Comparison of ENCODE assay signal across 40 cellular contexts in the genomic region with DNA sequence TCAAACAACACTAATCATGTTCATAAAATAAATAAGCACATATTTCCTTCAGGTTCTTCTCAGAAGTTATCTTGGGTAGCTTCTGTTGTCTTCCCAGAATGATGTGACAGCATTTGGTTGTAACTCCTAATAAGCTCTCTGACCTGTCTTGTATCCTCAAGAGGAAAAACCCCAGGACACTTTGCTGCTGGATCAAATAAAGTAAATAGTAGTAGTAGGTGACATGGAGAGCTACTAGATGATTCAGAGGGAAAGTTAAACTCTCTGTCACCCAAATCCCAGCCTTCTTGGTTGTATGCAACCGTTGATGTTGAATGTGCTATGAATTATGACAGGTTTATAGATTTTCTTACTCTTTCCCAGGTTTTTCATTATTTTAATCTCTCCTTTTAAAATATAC.
"Had no signal": no experiment of that assay in that cellular context is flagged by ENCODE, and none has a peak within 500 bp of the region (broad histone marks: within the 10 kb centered on the region; RNA-seq: fewer than 3 reads in every experiment).

No MANE protein-coding gene starts in this region.

- H3K27me3 ChIP-seq: adrenal gland, ascending aorta, body of pancreas, brain microvascular endothelial cell, breast epithelium, cardiac muscle cell had no signal

- DNase-seq: activated effector memory CD4-positive, alpha-beta T cell treated with anti-CD3 and anti-CD28 coated beads, Interleukin-2, amount 50 U/mL, for 16 hours; activated effector memory CD4-positive, alpha-beta T cell treated with Interleukin-2 at 50 U/mL for 16 hours; activated gamma-delta T cell; activated gamma-delta T cell treated with Interleukin-2 at 50 U/mL for 16 hours; activated naive CD4-positive, alpha-beta T cell; activated naive CD4-positive, alpha-beta T cell treated with anti-CD3 and anti-CD28 coated beads for 36 hours; activated naive CD4-positive, alpha-beta T cell treated with anti-CD3 and anti-CD28 coated beads, Interleukin-2, amount 10 ng/mL, durations not matched to agents 7 days and 5 days; activated naive CD4-positive, alpha-beta T cell treated with anti-CD3 and anti-CD28 coated beads, Interleukin-2, amount 50 U/mL, for 16 hours; activated naive CD4-positive, alpha-beta T cell treated with Interleukin-2 at 50 U/mL for 16 hours; activated naive CD8-positive, alpha-beta T cell treated with anti-CD3 and anti-CD28 coated beads for 36 hours; activated naive CD8-positive, alpha-beta T cell treated with anti-CD3 and anti-CD28 coated beads, Interleukin-2, amount 10 ng/mL, durations not matched to agents 7 days and 5 days; activated naive CD8-positive, alpha-beta T cell treated with anti-CD3 and anti-CD28 coated beads, Interleukin-2, amount 50 U/mL, for 24 hours; activated T-cell treated with anti-CD3 and anti-CD28 coated beads, Interleukin-2, amount 50 U/mL, for 1 hour; activated T-cell treated with anti-CD3 and anti-CD28 coated beads, Interleukin-2, amount 50 U/mL, for 24 hours; activated T-cell treated with anti-CD3 and anti-CD28 coated beads, Interleukin-2, amount 50 U/mL, for 4 hours; activated T-cell treated with anti-CD3 and anti-CD28 coated beads, Interleukin-2, amount 50 U/mL, for 48 hours; activated T-cell treated with anti-CD3 and anti-CD28 coated beads, Interleukin-2, amount 50 U/mL, for 72 hours; adrenal gland; amniotic stem cell; amygdala; anterior cingulate cortex; aorta; body of pancreas; brain microvascular endothelial cell; caudate nucleus; central memory CD4-positive, alpha-beta T cell; cerebellar nuclear complex had no signal

- H3K4me3 ChIP-seq: adrenal gland, ascending aorta, body of pancreas, breast epithelium, cardiac muscle cell had no signal

- FAIRE-seq: astrocyte, bronchial epithelial cell had no signal

- H3K36me3 Mint-ChIP-seq: activated naive CD4-positive, alpha-beta T cell treated with anti-CD3 and anti-CD28 coated beads, Interleukin-2, amount 10 ng/mL, durations not matched to agents 7 days and 5 days; activated naive CD4-positive, alpha-beta T cell treated with anti-CD3 and anti-CD28 coated beads, Interleukin-2, amount 50 U/mL, for 24 hours; activated naive CD4-positive, alpha-beta T cell treated with anti-CD3 and anti-CD28 coated beads, Interleukin-2, amount 50 U/mL, for 72 hours; activated naive CD8-positive, alpha-beta T cell; activated naive CD8-positive, alpha-beta T cell treated with anti-CD3 and anti-CD28 coated beads for 36 hours; activated naive CD8-positive, alpha-beta T cell treated with anti-CD3 and anti-CD28 coated beads, Interleukin-2, amount 10 ng/mL, durations not matched to agents 7 days and 5 days had no signal

- H3K9me3 Mint-ChIP-seq: activated naive CD4-positive, alpha-beta T cell treated with anti-CD3 and anti-CD28 coated beads, Interleukin-2, amount 10 ng/mL, durations not matched to agents 7 days and 5 days; activated naive CD8-positive, alpha-beta T cell treated with anti-CD3 and anti-CD28 coated beads for 36 hours; activated naive CD8-positive, alpha-beta T cell treated with anti-CD3 and anti-CD28 coated beads, Interleukin-2, amount 10 ng/mL, durations not matched to agents 7 days and 5 days; activated naive CD8-positive, alpha-beta T cell treated with anti-CD3 and anti-CD28 coated beads, Interleukin-2, amount 50 U/mL, for 24 hours; activated T-cell treated with anti-CD3 and anti-CD28 coated beads, Interleukin-2, amount 50 U/mL, for 24 hours; activated T-cell treated with anti-CD3 and anti-CD28 coated beads, Interleukin-2, amount 50 U/mL, for 4 hours; activated T-cell treated with anti-CD3 and anti-CD28 coated beads, Interleukin-2, amount 50 U/mL, for 72 hours; activated T-helper 1 cell treated with anti-CD3 and anti-CD28 coated beads, Interleukin-12 subunit alpha, Interleukin-12 subunit beta, Interleukin-2, Interleukin-4 antibody, amounts not matched to agents 30 ng/mL and 10 ng/mL and 1 ng/mL, durations not matched to agents 14 hours and 24 hours and 36 hours; activated T-helper 2 cell treated with anti-CD3 and anti-CD28 coated beads, Interferon-gamma antibody, Interleukin-2, Interleukin-4, amounts not matched to agents 10 μg/mL and 5 μg/mL and 100 μg/mL, durations not matched to agents 14 hours and 24 hours and 36 hours had no signal

- H3K27ac ChIP-seq: adrenal gland, ascending aorta, body of pancreas, brain microvascular endothelial cell, breast epithelium, cardiac muscle cell had no signal

- ATAC-seq: activated naive CD4-positive, alpha-beta T cell treated with anti-CD3 and anti-CD28 coated beads, Interleukin-2, amount 50 U/mL, for 72 hours; activated naive CD8-positive, alpha-beta T cell treated with anti-CD3 and anti-CD28 coated beads, Interleukin-2, amount 50 U/mL, for 24 hours; activated T-cell treated with anti-CD3 and anti-CD28 coated beads, Interleukin-2, amount 50 U/mL, for 4 hours; activated T-cell treated with anti-CD3 and anti-CD28 coated beads, Interleukin-2, amount 50 U/mL, for 72 hours; activated T-helper 17 cell treated with anti-CD3 and anti-CD28 coated beads, Interleukin-2, amount 50 U/mL, for 72 hours; body of pancreas had no signal

- H3K36me3 ChIP-seq: adrenal gland, ascending aorta, brain microvascular endothelial cell, breast epithelium, cardiac muscle cell had no signal

- H3K4me1 Mint-ChIP-seq: activated naive CD4-positive, alpha-beta T cell treated with anti-CD3 and anti-CD28 coated beads, Interleukin-2, amount 10 ng/mL, durations not matched to agents 7 days and 5 days; activated naive CD4-positive, alpha-beta T cell treated with anti-CD3 and anti-CD28 coated beads, Interleukin-2, amount 50 U/mL, for 24 hours; activated naive CD8-positive, alpha-beta T cell treated with anti-CD3 and anti-CD28 coated beads for 36 hours; activated naive CD8-positive, alpha-beta T cell treated with anti-CD3 and anti-CD28 coated beads, Interleukin-2, amount 10 ng/mL, durations not matched to agents 7 days and 5 days; activated naive CD8-positive, alpha-beta T cell treated with anti-CD3 and anti-CD28 coated beads, Interleukin-2, amount 50 U/mL, for 24 hours; activated T-helper 17 cell treated with anti-CD3 and anti-CD28 coated beads, Interleukin-2, amount 50 U/mL, for 72 hours; central memory CD8-positive, alpha-beta T cell had no signal

- H3K27me3 Mint-ChIP-seq: activated naive CD4-positive, alpha-beta T cell treated with anti-CD3 and anti-CD28 coated beads, Interleukin-2, amount 10 ng/mL, durations not matched to agents 7 days and 5 days; activated naive CD8-positive, alpha-beta T cell; activated naive CD8-positive, alpha-beta T cell treated with anti-CD3 and anti-CD28 coated beads for 36 hours; activated naive CD8-positive, alpha-beta T cell treated with anti-CD3 and anti-CD28 coated beads, Interleukin-2, amount 10 ng/mL, durations not matched to agents 7 days and 5 days; activated naive CD8-positive, alpha-beta T cell treated with anti-CD3 and anti-CD28 coated beads, Interleukin-2, amount 50 U/mL, for 24 hours; activated T-cell treated with anti-CD3 and anti-CD28 coated beads, Interleukin-2, amount 50 U/mL, for 24 hours; brain; central memory CD8-positive, alpha-beta T cell had no signal

- H3K27ac Mint-ChIP-seq: activated naive CD4-positive, alpha-beta T cell treated with anti-CD3 and anti-CD28 coated beads for 36 hours; activated naive CD4-positive, alpha-beta T cell treated with anti-CD3 and anti-CD28 coated beads, Interleukin-2, amount 10 ng/mL, durations not matched to agents 7 days and 5 days; activated naive CD4-positive, alpha-beta T cell treated with anti-CD3 and anti-CD28 coated beads, Interleukin-2, amount 50 U/mL, for 24 hours; activated naive CD4-positive, alpha-beta T cell treated with anti-CD3 and anti-CD28 coated beads, Interleukin-2, amount 50 U/mL, for 72 hours; activated naive CD8-positive, alpha-beta T cell; activated naive CD8-positive, alpha-beta T cell treated with anti-CD3 and anti-CD28 coated beads for 36 hours; activated naive CD8-positive, alpha-beta T cell treated with anti-CD3 and anti-CD28 coated beads, Interleukin-2, amount 10 ng/mL, durations not matched to agents 7 days and 5 days; activated naive CD8-positive, alpha-beta T cell treated with anti-CD3 and anti-CD28 coated beads, Interleukin-2, amount 50 U/mL, for 24 hours; activated T-cell treated with anti-CD3 and anti-CD28 coated beads, Interleukin-2, amount 50 U/mL, for 24 hours; activated T-cell treated with anti-CD3 and anti-CD28 coated beads, Interleukin-2, amount 50 U/mL, for 72 hours; activated T-helper 1 cell treated with anti-CD3 and anti-CD28 coated beads, Interleukin-12 subunit alpha, Interleukin-12 subunit beta, Interleukin-2, Interleukin-4 antibody, amounts not matched to agents 30 ng/mL and 10 ng/mL and 1 ng/mL, durations not matched to agents 14 hours and 24 hours and 36 hours; activated T-helper 17 cell treated with anti-CD3 and anti-CD28 coated beads, Interleukin-2, amount 50 U/mL, for 72 hours; activated T-helper 2 cell treated with anti-CD3 and anti-CD28 coated beads, Interferon-gamma antibody, Interleukin-2, Interleukin-4, amounts not matched to agents 10 μg/mL and 5 μg/mL and 100 μg/mL, durations not matched to agents 14 hours and 24 hours and 36 hours had no signal

- H3K4me3 Mint-ChIP-seq: activated naive CD4-positive, alpha-beta T cell treated with anti-CD3 and anti-CD28 coated beads for 36 hours; activated naive CD4-positive, alpha-beta T cell treated with anti-CD3 and anti-CD28 coated beads, Interleukin-2, amount 10 ng/mL, durations not matched to agents 7 days and 5 days; activated naive CD4-positive, alpha-beta T cell treated with anti-CD3 and anti-CD28 coated beads, Interleukin-2, amount 50 U/mL, for 24 hours; activated naive CD8-positive, alpha-beta T cell; activated naive CD8-positive, alpha-beta T cell treated with anti-CD3 and anti-CD28 coated beads for 36 hours; activated naive CD8-positive, alpha-beta T cell treated with anti-CD3 and anti-CD28 coated beads, Interleukin-2, amount 10 ng/mL, durations not matched to agents 7 days and 5 days; activated naive CD8-positive, alpha-beta T cell treated with anti-CD3 and anti-CD28 coated beads, Interleukin-2, amount 50 U/mL, for 24 hours; activated T-cell treated with anti-CD3 and anti-CD28 coated beads, Interleukin-2, amount 50 U/mL, for 24 hours; activated T-cell treated with anti-CD3 and anti-CD28 coated beads, Interleukin-2, amount 50 U/mL, for 4 hours; activated T-cell treated with anti-CD3 and anti-CD28 coated beads, Interleukin-2, amount 50 U/mL, for 72 hours; activated T-helper 1 cell treated with anti-CD3 and anti-CD28 coated beads, Interleukin-12 subunit alpha, Interleukin-12 subunit beta, Interleukin-2, Interleukin-4 antibody, amounts not matched to agents 30 ng/mL and 10 ng/mL and 1 ng/mL, durations not matched to agents 14 hours and 24 hours and 36 hours; activated T-helper 17 cell treated with anti-CD3 and anti-CD28 coated beads, Interleukin-2, amount 50 U/mL, for 72 hours; brain; central memory CD8-positive, alpha-beta T cell had no signal

- H3K4me1 ChIP-seq: adrenal gland, ascending aorta, body of pancreas, breast epithelium had no signal

- H3K9me3 ChIP-seq: adrenal gland, ascending aorta, body of pancreas, breast epithelium had no signal
